Comparison of ENCODE assay signal across 7 cellular contexts in genomic region chr13:35475960-35476943, GRCh38. TPM values are rescaled to one million over a fixed set of nuclear protein-coding genes. Genes with fewer than 3 reads are reported as not detected.
DNase-seq lines count a peak whose midpoint lies in the region; ATAC-seq and TF ChIP-seq lines count a peak whose summit lies in the region.

MAB21L1 (minus strand) TSS chr13:35476689; CDS start chr13:35476138, 551 bp downstream.

- 67 to 80% methylated on average over 35 of the region's 35 CpGs for WGBS in body of pancreas, 2 donors

- no peak for TF ChIP-seq CTCF in body of pancreas (IDR thresholded peaks at IDR 0.05)

- H3K27ac ChIP-seq in layer of hippocampus (ENCODE audit: low read depth, low read length) (peak within 1 kb of the TSS; percentile 42), body of pancreas (no peak within 1 kb of the TSS)

- H3K4me1 Mint-ChIP-seq in stimulated activated naive CD8-positive, alpha-beta T cell treated with anti-CD3 and anti-CD28 coated beads, Interleukin-15, Interleukin-2, amounts not matched to agents 100 ng/mL and 50 ng/mL, for 24 hours (ENCODE audit: low read depth): peaks cover 27% of the 10 kb centered on the region

- H3K4me3 Mint-ChIP-seq in stimulated activated naive CD8-positive, alpha-beta T cell treated with anti-CD3 and anti-CD28 coated beads, Interleukin-15, Interleukin-2, amounts not matched to agents 100 ng/mL and 50 ng/mL, for 24 hours: peak within 1 kb of the TSS; percentile 81

- TF ChIP-seq POLR2A in body of pancreas (IDR thresholded peaks at IDR 0.05): no peak

- no peaks in the 10 kb centered on the region for H3K4me1 ChIP-seq in body of pancreas

- intact Hi-C loops in body of pancreas (cut with DNase I): no loop called here

- H3K4me3 ChIP-seq in body of pancreas: no peak within 1 kb of the TSS

- H3K27me3 ChIP-seq in layer of hippocampus (ENCODE audit: control insufficient read depth, insufficient read depth, low read length) (no peaks in the 10 kb centered on the region), body of pancreas (no peaks in the 10 kb centered on the region)

- no peaks in the 10 kb centered on the region for H3K36me3 ChIP-seq in body of pancreas (replicated peaks in 1 of 2; ENCODE audit: insufficient read depth in 1 of 2, low read depth in 2 of 2)

- peaks cover 5% of the 10 kb centered on the region for H3K9me3 Mint-ChIP-seq in stimulated activated naive CD8-positive, alpha-beta T cell treated with anti-CD3 and anti-CD28 coated beads, Interleukin-15, Interleukin-2, amounts not matched to agents 100 ng/mL and 50 ng/mL, for 24 hours

- peaks cover 13% of the 10 kb centered on the region for H3K36me3 Mint-ChIP-seq in stimulated activated naive CD8-positive, alpha-beta T cell treated with anti-CD3 and anti-CD28 coated beads, Interleukin-15, Interleukin-2, amounts not matched to agents 100 ng/mL and 50 ng/mL, for 24 hours (ENCODE audit: low read depth)

- H3K27ac Mint-ChIP-seq in stimulated activated naive CD8-positive, alpha-beta T cell treated with anti-CD3 and anti-CD28 coated beads, Interleukin-15, Interleukin-2, amounts not matched to agents 100 ng/mL and 50 ng/mL, for 24 hours: peak within 1 kb of the TSS; percentile 36

- H3K9me3 ChIP-seq in body of pancreas: no peaks in the 10 kb centered on the region

- peaks cover 81% of the 10 kb centered on the region for H3K27me3 Mint-ChIP-seq in stimulated activated naive CD8-positive, alpha-beta T cell treated with anti-CD3 and anti-CD28 coated beads, Interleukin-15, Interleukin-2, amounts not matched to agents 100 ng/mL and 50 ng/mL, for 24 hours

- DNase-seq in NCI-H69 (lab: John Stamatoyannopoulos, UW): peak; percentile 47
- DNase-seq in cerebellum (ENCODE audit: low spot score): peak; percentile 95
- no peak for DNase-seq in body of pancreas
- DNase-seq in SW480 (ENCODE audit: low spot score): no peak

- ATAC-seq in GM21737 (IDR thresholded peaks at IDR 0.05; ENCODE audit: unreplicated experiment) (peak; percentile 35), body of pancreas (no peak)

RNA-seq across cellular contexts. Expression of gene MAB21L1, which starts in this region (rescaled TPM):
- total RNA-seq in cerebellum (92.3 TPM), body of pancreas (under 1 TPM in 1 of 2 donors, not detected in 1; 0.52 TPM)

Comparison
In these comparisons a context has a peak if more than half of its experiments do, and no peak if none do; other contexts are left out.
1. RNA of gene MAB21L1 (total RNA-seq): 92.3 TPM in cerebellum (single experiment); 0.52 TPM in body of pancreas; every median in the first group is over 10 times any median in the second.
2. DNase-seq: peak in NCI-H69 (single experiment) and cerebellum (single experiment); none in body of pancreas (0 of 4) and SW480 (single experiment).